21 cellular contexts compared by ENCODE assay signal in the genomic region with DNA sequence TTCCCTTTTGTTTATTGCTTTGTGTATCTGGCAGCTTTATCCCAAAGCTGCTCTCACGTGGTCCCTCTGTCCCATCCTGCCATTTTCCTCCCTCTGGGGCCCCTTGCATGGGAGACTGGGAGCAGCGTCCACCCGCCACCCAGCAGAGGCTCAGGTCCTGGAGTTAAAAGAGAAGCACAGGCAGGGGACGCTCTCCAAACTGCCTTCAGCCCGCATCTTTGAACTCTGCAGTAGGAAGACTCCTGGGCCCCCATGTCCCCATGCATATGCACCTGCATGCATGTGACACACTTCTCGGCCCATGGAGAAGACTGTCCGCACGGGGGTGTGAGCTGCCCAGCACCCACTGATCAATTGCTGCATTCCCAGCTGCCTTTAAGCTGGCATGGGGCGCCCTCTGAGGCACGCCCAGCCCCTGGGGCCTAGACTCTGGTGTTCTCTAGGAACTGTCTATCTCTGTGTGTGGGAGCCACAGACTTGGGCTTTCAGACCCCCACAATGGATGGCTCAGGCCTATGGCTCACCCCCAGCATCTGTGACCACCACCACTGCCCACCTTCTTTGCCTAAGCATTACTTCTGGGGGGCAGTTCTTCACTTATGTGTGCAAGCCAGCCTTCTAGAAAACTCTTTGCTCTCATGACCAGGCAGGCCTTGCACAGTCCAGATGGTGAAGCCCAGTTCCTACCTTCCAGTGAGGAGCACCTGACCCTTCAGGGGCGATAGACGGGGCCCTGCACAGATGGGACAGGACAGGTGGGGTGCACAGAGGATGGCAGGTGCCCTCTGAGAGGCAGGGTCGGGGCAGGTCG.
DNase-seq lines count a peak whose midpoint lies in the region; ATAC-seq and TF ChIP-seq lines count a peak whose summit lies in the region.
"Had no signal": no experiment of that assay in that cellular context is flagged by ENCODE, and none has a peak within 500 bp of the region (broad histone marks: within the 10 kb centered on the region; RNA-seq: fewer than 3 reads in every experiment).

No MANE protein-coding gene starts in this region.

- peak overlapping the region; percentile 17 for H2BK15ac ChIP-seq in neuronal stem cell (ENCODE audit: low read length)

- no peak overlapping the region for H4K91ac ChIP-seq in neuronal stem cell (ENCODE audit: low read depth, low read length, poor library complexity)

- H3K4ac ChIP-seq in neuronal stem cell (ENCODE audit: low read length): no peak overlapping the region

- TF ChIP-seq POLR2A in spleen (IDR thresholded peaks at IDR 0.05): no peak

- H3K18ac ChIP-seq in neuronal stem cell (ENCODE audit: low read length): peak overlapping the region; percentile 67

- DNase-seq in Calu3 (no peak), RPMI8226 (peak; percentile 38), neuronal stem cell (ENCODE audit: low spot score) (no peak), spleen (peak; percentile 61), Caco-2 (no peak), NCI-H2227 (lab: John Stamatoyannopoulos, UW; ENCODE audit: unreplicated experiment) (no peak), psoas muscle (no peak)
- DNase-seq: DND-41, NCI-H1048, NCI-H1417, NCI-H1694, NCI-H2029 treated with DMSO at 0.1 percent for 48 hours, NCI-H2227 treated with DMSO at 0.1 percent for 48 hours, NCI-H69, SIG-M5 had no signal

- BruUV-seq in Calu3 (replicated peaks; lab: Mats Ljungman, UMichigan) (no TSS peak), Caco-2 (replicated peaks; lab: Mats Ljungman, UMichigan) (no TSS peak)

- H3K4me3 Mint-ChIP-seq in Calu3 (ENCODE audit: low read depth, unreplicated experiment): no peak overlapping the region
- H3K4me3 Mint-ChIP-seq in Caco-2 (ENCODE audit: unreplicated experiment): no peak overlapping the region
- H3K4me3 Mint-ChIP-seq: B cell; CD8-positive, alpha-beta T cell; IgD-negative memory B cell had no signal

- WGBS in neuronal stem cell (ENCODE audit: extremely low coverage in 2 of 2, insufficient read length in 2 of 2, insufficient replicate concordance in 1 of 2), 2 donors: no CpG with 5 or more reads among the region's 14 CpGs
- 77 to 86% (median 79%) methylated on average over 14 of the region's 14 CpGs for WGBS in spleen, 5 donors
- WGBS in psoas muscle, 3 donors: 86 to 89% (median 86%) methylated on average over 14 of the region's 14 CpGs

- H3K4me3 ChIP-seq in neuronal stem cell (ENCODE audit: low read length in 2 of 2) (no peak overlapping the region), spleen (no peak overlapping the region), Caco-2 (ENCODE audit: low read depth, low read length) (no peak overlapping the region), psoas muscle (no peak overlapping the region)
- H3K4me3 ChIP-seq: SK-N-MC had no signal

- H3K4me1 Mint-ChIP-seq in Calu3 (ENCODE audit: low read depth, unreplicated experiment) (peaks cover 16% of the 10 kb centered on the region), Caco-2 (ENCODE audit: low read depth, unreplicated experiment) (peaks cover 8% of the 10 kb centered on the region)
- H3K4me1 Mint-ChIP-seq: B cell had no signal

- no peak for ATAC-seq in psoas muscle
- ATAC-seq: CD8-positive, alpha-beta T cell had no signal

- peak overlapping the region; percentile 79 for H2BK5ac ChIP-seq in neuronal stem cell (ENCODE audit: low read length)

- POLR2A ChIA-PET in Caco-2 (lab: Charles Lee): no interaction called here

- H3K27ac Mint-ChIP-seq in Calu3 (ENCODE audit: unreplicated experiment) (peak overlapping the region; percentile 43), Caco-2 (ENCODE audit: unreplicated experiment) (no peak overlapping the region)
- H3K27ac Mint-ChIP-seq: B cell; CD8-positive, alpha-beta T cell; IgD-negative memory B cell had no signal

- H3K9me3 Mint-ChIP-seq in Calu3 (ENCODE audit: low read depth, unreplicated experiment): no peaks in the 10 kb centered on the region
- H3K9me3 Mint-ChIP-seq in Caco-2 (ENCODE audit: unreplicated experiment): no peaks in the 10 kb centered on the region
- H3K9me3 Mint-ChIP-seq: CD8-positive, alpha-beta T cell; IgD-negative memory B cell had no signal

- no peak overlapping the region for H2BK12ac ChIP-seq in neuronal stem cell (ENCODE audit: low read length)

- intact Hi-C loops in Calu3 (cut with micrococcal nuclease; ENCODE audit: unreplicated experiment) (no loop called here), spleen (cut with DNase I; ENCODE audit: low total_unique reads) (no loop called here), Caco-2 (cut with micrococcal nuclease; ENCODE audit: unreplicated experiment) (no loop called here), psoas muscle (cut with DNase I) (no loop called here)

- H3K14ac ChIP-seq in neuronal stem cell (ENCODE audit: low read length): no peak overlapping the region

- H3K4me1 ChIP-seq in neuronal stem cell (ENCODE audit: control insufficient read depth in 2 of 2, insufficient read depth in 1 of 2, low read depth in 1 of 2, low read length in 2 of 2) (peaks cover 7 to 11% of the 10 kb centered on the region in 2 donors), spleen (no peaks in the 10 kb centered on the region), Caco-2 (peaks cover 8% of the 10 kb centered on the region; the same call in 1 of the 2 replicates), psoas muscle (no peaks in the 10 kb centered on the region)

- H3K27me3 ChIP-seq in neuronal stem cell (ENCODE audit: control insufficient read depth in 3 of 3, insufficient read depth in 3 of 3, low read depth in 1 of 3, low read length in 3 of 3) (peaks cover 0 to 35% (median 17%) of the 10 kb centered on the region in 3 experiments), spleen (replicated peaks in 1 of 7) (peaks cover 0 to 39% (median 8%) of the 10 kb centered on the region in 7 donors), Caco-2 (replicated peaks; ENCODE audit: control insufficient read depth, insufficient read depth, low read length) (no peaks in the 10 kb centered on the region), psoas muscle (ENCODE audit: insufficient read depth in 3 of 3, low read length in 2 of 3) (peaks cover 0 to 16% (median 6%) of the 10 kb centered on the region in 3 donors)

- CTCF ChIA-PET in Calu3 (lab: Charles Lee) (no interaction called here), Caco-2 (lab: Charles Lee) (no interaction called here)

- H3K9ac ChIP-seq in neuronal stem cell (ENCODE audit: low read depth, low read length, poor library complexity): no peak overlapping the region

- H2AFZ ChIP-seq in neuronal stem cell (ENCODE audit: low read length): no peak overlapping the region

- H3K36me3 ChIP-seq in neuronal stem cell (replicated peaks in 1 of 2; ENCODE audit: control insufficient read depth in 2 of 2, insufficient read depth in 2 of 2, low read length in 2 of 2): no peaks in the 10 kb centered on the region
- no peaks in the 10 kb centered on the region for H3K36me3 ChIP-seq in spleen
- H3K36me3 ChIP-seq in Caco-2 (ENCODE audit: control insufficient read depth, insufficient read depth, low read length): no peaks in the 10 kb centered on the region
- no peaks in the 10 kb centered on the region for H3K36me3 ChIP-seq in psoas muscle (ENCODE audit: insufficient read depth in 1 of 2, low read depth in 1 of 2)

- TF ChIP-seq CTCF in Calu3 (IDR thresholded peaks at IDR 0.05; ENCODE audit: unreplicated experiment): no peak
- no peak for TF ChIP-seq CTCF in spleen (IDR thresholded peaks at IDR 0.05 in 8 of 11, conservative IDR thresholded peaks at IDR 0.05 in 3 of 11)
- no peak for TF ChIP-seq CTCF in Caco-2 (IDR thresholded peaks at IDR 0.05; ENCODE audit: insufficient read depth in 1 of 2, low read depth in 1 of 2, low read length in 1 of 2, severe bottlenecking in 1 of 2, unreplicated experiment in 1 of 2)
- TF ChIP-seq CTCF in psoas muscle (IDR thresholded peaks at IDR 0.05): no peak

- no peak overlapping the region for H3K4me2 ChIP-seq in neuronal stem cell (ENCODE audit: insufficient read depth, low read length, poor library complexity, severe bottlenecking)

- H3K27me3 Mint-ChIP-seq in Calu3 (ENCODE audit: unreplicated experiment) (no peaks in the 10 kb centered on the region), Caco-2 (ENCODE audit: insufficient read depth, unreplicated experiment) (no peaks in the 10 kb centered on the region)

- H2BK120ac ChIP-seq in neuronal stem cell (ENCODE audit: low read depth, low read length): no peak overlapping the region

- H3K9me3 ChIP-seq in neuronal stem cell (replicated peaks in 1 of 2; ENCODE audit: control insufficient read depth in 2 of 2, insufficient read depth in 1 of 2, low read depth in 1 of 2, low read length in 2 of 2): peaks cover 0 to 2% of the 10 kb centered on the region in 2 donors
- H3K9me3 ChIP-seq in spleen: no peaks in the 10 kb centered on the region
- H3K9me3 ChIP-seq in Caco-2: no peaks in the 10 kb centered on the region
- H3K9me3 ChIP-seq in psoas muscle: no peaks in the 10 kb centered on the region

- H3K36me3 Mint-ChIP-seq in Calu3 (ENCODE audit: insufficient read depth, unreplicated experiment) (peaks cover 18% of the 10 kb centered on the region), Caco-2 (ENCODE audit: insufficient read depth, unreplicated experiment) (peaks cover 3% of the 10 kb centered on the region)
- H3K36me3 Mint-ChIP-seq: CD8-positive, alpha-beta T cell; IgD-negative memory B cell had no signal

- no peak overlapping the region for H3K23ac ChIP-seq in neuronal stem cell (ENCODE audit: low read depth, low read length, poor library complexity)

- peak overlapping the region; percentile 24 for H2AK5ac ChIP-seq in neuronal stem cell (ENCODE audit: low read depth, low read length)

- peaks cover 1% of the 10 kb centered on the region for H3K79me1 ChIP-seq in neuronal stem cell (ENCODE audit: low read depth, low read length)

- H3K27ac ChIP-seq in neuronal stem cell (replicated peaks; ENCODE audit: low read length) (no peak overlapping the region), spleen (no peak overlapping the region), psoas muscle (no peak overlapping the region)
- H3K27ac ChIP-seq: C4-2B, HL-60, SK-N-MC had no signal

- H4K8ac ChIP-seq in neuronal stem cell (ENCODE audit: low read depth, low read length): no peak overlapping the region

Comparison
In these comparisons a context has a peak if more than half of its experiments do, and no peak if none do; other contexts are left out.
1. DNase-seq: peak in RPMI8226 (single experiment) and spleen (single experiment); none in Calu3 (single experiment), neuronal stem cell (single experiment), Caco-2 (0 of 2), NCI-H2227 (single experiment) and psoas muscle (0 of 2).